Comparison of ENCODE assay signal across 12 cellular contexts in the genomic region with DNA sequence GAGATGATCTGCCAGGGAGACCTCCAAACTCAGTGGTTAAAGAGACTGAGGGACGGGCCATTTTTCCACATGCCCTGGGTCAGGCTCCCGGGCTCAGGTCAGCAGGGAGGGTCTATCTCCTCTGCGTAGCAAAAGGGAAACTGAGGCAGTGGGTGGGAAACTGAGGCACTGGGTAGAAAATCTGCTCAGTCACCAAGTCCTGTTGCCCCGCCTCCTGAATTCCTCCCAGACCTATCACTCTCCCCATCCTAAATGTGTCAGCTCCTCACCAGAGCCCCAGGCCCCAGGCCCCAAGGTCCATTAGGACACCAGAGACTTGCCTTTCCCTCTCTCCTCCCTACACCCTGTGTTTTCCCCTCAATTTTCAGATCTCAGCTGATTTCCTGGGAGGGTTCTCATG. TPM values are rescaled to one million over a fixed set of nuclear protein-coding genes. Genes with fewer than 3 reads are reported as not detected.
DNase-seq lines count a peak whose midpoint lies in the region; ATAC-seq, FAIRE-seq and TF ChIP-seq lines count a peak whose summit lies in the region.
"Had no signal": no experiment of that assay in that cellular context is flagged by ENCODE, and none has a peak within 500 bp of the region (broad histone marks: within the 10 kb centered on the region; RNA-seq: fewer than 3 reads in every experiment).

No MANE protein-coding gene starts in this region.

- BruUV-seq in HepG2 (replicated peaks; lab: Mats Ljungman, UMichigan), result no TSS peak

- CTCF ChIA-PET in activated naive CD4-positive, alpha-beta T cell treated with anti-CD3 and anti-CD28 coated beads, Interleukin-2, amount 10 ng/mL, durations not matched to agents 7 days and 5 days (lab: Charles Lee), result no interaction called here
- CTCF ChIA-PET in activated CD4-positive, alpha-beta memory T cell treated with anti-CD3 and anti-CD28 coated beads, Interleukin-2, amount 10 ng/mL, durations not matched to agents 7 days and 5 days (lab: Charles Lee), result no interaction called here
- CTCF ChIA-PET in HepG2 (lab: Yijun Ruan, JAX; ENCODE audit: low intra/inter-chr PET ratio, low total read pairs), result no interaction called here

- H3K27me3 ChIP-seq in HepG2 (ENCODE audit: control insufficient read depth in 1 of 2, insufficient read depth in 2 of 2, low read length in 2 of 2), result no peaks in the 10 kb centered on the region
- no peaks in the 10 kb centered on the region for H3K27me3 ChIP-seq in ascending aorta

- H3K36me3 ChIP-seq in HepG2 (replicated peaks in 1 of 2; ENCODE audit: control insufficient read depth in 1 of 2, insufficient read depth in 2 of 2, low read length in 2 of 2), result peaks cover 14 to 25% of the 10 kb centered on the region in 2 experiments; a peak in 4 of 5 replicates
- peaks cover 10 to 12% of the 10 kb centered on the region in 2 donors for H3K36me3 ChIP-seq in ascending aorta

- no peak overlapping the region for H2AFZ ChIP-seq in HepG2 (ENCODE audit: low read length)

- 100% methylated on average over 2 of the region's 4 CpGs for whole genome bisulfite sequencing in HepG2 (ENCODE audit: low lambda C conversion rate)

- no peaks in the 10 kb centered on the region for H3K9me3 Mint-ChIP-seq in activated naive CD4-positive, alpha-beta T cell treated with anti-CD3 and anti-CD28 coated beads, Interleukin-2, amount 10 ng/mL, durations not matched to agents 7 days and 5 days
- no peaks in the 10 kb centered on the region for H3K9me3 Mint-ChIP-seq in activated CD4-positive, alpha-beta memory T cell treated with anti-CD3 and anti-CD28 coated beads, Interleukin-2, amount 10 ng/mL, durations not matched to agents 7 days and 5 days
- H3K9me3 Mint-ChIP-seq in type B pancreatic cell, result no peaks in the 10 kb centered on the region
- H3K9me3 Mint-ChIP-seq: stimulated activated memory B cell treated with anti-CD40 and anti-IgM and Interleukin-4, amounts not matched to agents 10 μg/mL and 1 μg/mL and 100 μg/mL, for 72 hours had no signal

- H3K27ac Mint-ChIP-seq in activated naive CD4-positive, alpha-beta T cell treated with anti-CD3 and anti-CD28 coated beads, Interleukin-2, amount 10 ng/mL, durations not matched to agents 7 days and 5 days, result no peak overlapping the region
- peak overlapping the region; percentile 76 for H3K27ac Mint-ChIP-seq in activated CD4-positive, alpha-beta memory T cell treated with anti-CD3 and anti-CD28 coated beads, Interleukin-2, amount 10 ng/mL, durations not matched to agents 7 days and 5 days
- no peak overlapping the region for H3K27ac Mint-ChIP-seq in type B pancreatic cell
- H3K27ac Mint-ChIP-seq: stimulated activated memory B cell treated with anti-CD40 and anti-IgM and Interleukin-4, amounts not matched to agents 10 μg/mL and 1 μg/mL and 100 μg/mL, for 72 hours had no signal

- H3K36me3 Mint-ChIP-seq in activated naive CD4-positive, alpha-beta T cell treated with anti-CD3 and anti-CD28 coated beads, Interleukin-2, amount 10 ng/mL, durations not matched to agents 7 days and 5 days, result peaks cover 12% of the 10 kb centered on the region
- H3K36me3 Mint-ChIP-seq in activated CD4-positive, alpha-beta memory T cell treated with anti-CD3 and anti-CD28 coated beads, Interleukin-2, amount 10 ng/mL, durations not matched to agents 7 days and 5 days (ENCODE audit: low read depth), result peaks cover 21% of the 10 kb centered on the region
- no peaks in the 10 kb centered on the region for H3K36me3 Mint-ChIP-seq in type B pancreatic cell

- ATAC-seq in HepG2, result no peak
- ATAC-seq in HG03095 (IDR thresholded peaks at IDR 0.05; ENCODE audit: unreplicated experiment), result no peak
- ATAC-seq in GM21717 (IDR thresholded peaks at IDR 0.05; ENCODE audit: unreplicated experiment), result no peak
- ATAC-seq: stimulated activated memory B cell treated with anti-CD40 and anti-IgM and Interleukin-4, amounts not matched to agents 10 μg/mL and 1 μg/mL and 100 μg/mL, for 72 hours had no signal

- H3K27me3 Mint-ChIP-seq in activated naive CD4-positive, alpha-beta T cell treated with anti-CD3 and anti-CD28 coated beads, Interleukin-2, amount 10 ng/mL, durations not matched to agents 7 days and 5 days, result no peaks in the 10 kb centered on the region
- no peaks in the 10 kb centered on the region for H3K27me3 Mint-ChIP-seq in activated CD4-positive, alpha-beta memory T cell treated with anti-CD3 and anti-CD28 coated beads, Interleukin-2, amount 10 ng/mL, durations not matched to agents 7 days and 5 days
- peaks cover 3% of the 10 kb centered on the region for H3K27me3 Mint-ChIP-seq in type B pancreatic cell
- H3K27me3 Mint-ChIP-seq: stimulated activated memory B cell treated with anti-CD40 and anti-IgM and Interleukin-4, amounts not matched to agents 10 μg/mL and 1 μg/mL and 100 μg/mL, for 72 hours had no signal

- H3K79me2 ChIP-seq in HepG2 (ENCODE audit: insufficient read depth, low read length), result peaks cover 17% of the 10 kb centered on the region

- POLR2A ChIA-PET in activated CD4-positive, alpha-beta memory T cell treated with anti-CD3 and anti-CD28 coated beads, Interleukin-2, amount 10 ng/mL, durations not matched to agents 7 days and 5 days (lab: Charles Lee), result interaction anchor here (0.7 to 3.9 kb wide), 4 partner anchors 13 to 301 kb away, joined by 3 to 18 read pairs (median 4); a partner anchor contains a TSS
- POLR2A ChIA-PET in HepG2 (lab: Yijun Ruan, JAX), result interaction anchor here (5.8 kb wide), 1 partner anchor 14 kb away, joined by 39 read pairs; a partner anchor contains a TSS

- TF ChIP-seq EP300 in HepG2 (IDR thresholded peaks at IDR 0.05; ENCODE audit: low read depth in 2 of 2, low read length in 2 of 2), result no peak
- no peak for TF ChIP-seq EP300 in HepG2 (CRISPR knock-in tag; IDR thresholded peaks at IDR 0.05; ENCODE audit: borderline replicate concordance)

- TF ChIP-seq RAD21 in HepG2 (CRISPR knock-in tag; IDR thresholded peaks at IDR 0.05), result no peak

- no peak for FAIRE-seq in HepG2 (lab: Jason Lieb, UNC)

- no peak overlapping the region for H3K4me3 Mint-ChIP-seq in activated naive CD4-positive, alpha-beta T cell treated with anti-CD3 and anti-CD28 coated beads, Interleukin-2, amount 10 ng/mL, durations not matched to agents 7 days and 5 days
- no peak overlapping the region for H3K4me3 Mint-ChIP-seq in activated CD4-positive, alpha-beta memory T cell treated with anti-CD3 and anti-CD28 coated beads, Interleukin-2, amount 10 ng/mL, durations not matched to agents 7 days and 5 days
- no peak overlapping the region for H3K4me3 Mint-ChIP-seq in type B pancreatic cell
- H3K4me3 Mint-ChIP-seq: stimulated activated memory B cell treated with anti-CD40 and anti-IgM and Interleukin-4, amounts not matched to agents 10 μg/mL and 1 μg/mL and 100 μg/mL, for 72 hours had no signal

- no peak overlapping the region for H3K4me3 ChIP-seq in HepG2 (replicated peaks in 1 of 3; ENCODE audit: insufficient read depth in 1 of 3, low read depth in 2 of 3, low read length in 3 of 3)
- H3K4me3 ChIP-seq in ascending aorta, result no peak overlapping the region

- H3K9me3 ChIP-seq in HepG2 (ENCODE audit: low read length), result no peaks in the 10 kb centered on the region
- no peaks in the 10 kb centered on the region for H3K9me3 ChIP-seq in ascending aorta

- in situ Hi-C loops in HepG2 (cut with HindIII; ENCODE audit: extremely low pct_ligation_motif_present, low pct_unique_long_range_greater_than_20kb), result loop anchor here (5.0 kb wide), 1 partner anchor 43 kb away; no protein-coding TSS in a partner anchor

- H3K4me1 ChIP-seq in HepG2 (ENCODE audit: insufficient read depth, low read length) (peaks cover 39% of the 10 kb centered on the region), ascending aorta (peaks cover 4 to 11% of the 10 kb centered on the region in 2 donors)

- no peaks in the 10 kb centered on the region for H4K20me1 ChIP-seq in HepG2 (ENCODE audit: insufficient read depth, low read length)

- DNase-seq in activated naive CD4-positive, alpha-beta T cell treated with anti-CD3 and anti-CD28 coated beads, Interleukin-2, amount 10 ng/mL, durations not matched to agents 7 days and 5 days, result peak; percentile 14
- DNase-seq in activated naive CD4-positive, alpha-beta T cell (lab: John Stamatoyannopoulos, UW), result no peak
- no peak for DNase-seq in activated CD4-positive, alpha-beta memory T cell treated with anti-CD3 and anti-CD28 coated beads, Interleukin-2, amount 10 ng/mL, durations not matched to agents 7 days and 5 days
- no peak for DNase-seq in HepG2 (ENCODE audit: low spot score)
- DNase-seq in type B pancreatic cell (ENCODE audit: extremely low spot score, unreplicated experiment), result peak; percentile 44
- DNase-seq in ascending aorta (ENCODE audit: low spot score in 2 of 2), result no peak
- DNase-seq: GDM1, NCI-H2171, SHP77 treated with DMSO at 0.1 percent for 48 hours had no signal

- no peak for TF ChIP-seq POLR2A in HepG2 (IDR thresholded peaks at IDR 0.05; ENCODE audit: insufficient read depth in 1 of 2, low read depth in 2 of 2, low read length in 2 of 2)

- TF ChIP-seq CTCF in HepG2 (CRISPR knock-in tag; IDR thresholded peaks at IDR 0.05) (no peak), type B pancreatic cell (conservative IDR thresholded peaks at IDR 0.05) (no peak), ascending aorta (IDR thresholded peaks at IDR 0.05) (no peak)

- H3K27ac ChIP-seq in HepG2 (ENCODE audit: extremely low read length, insufficient read depth, low read length), result peak overlapping the region; percentile 20
- H3K27ac ChIP-seq in ascending aorta, result no peak overlapping the region

- no peak overlapping the region for H3K9ac ChIP-seq in HepG2 (ENCODE audit: insufficient read depth, low read depth, low read length)

- H3K4me2 ChIP-seq in HepG2 (ENCODE audit: low read depth, low read length), result peak overlapping the region; percentile 98; the same call in 1 of the 2 replicates

- intact Hi-C loops in HepG2 (cut with micrococcal nuclease; ENCODE audit: unreplicated experiment) (no loop called here), ascending aorta (cut with DNase I) (loop anchor here (5.0 kb wide), 1 partner anchor 678 kb away; a partner anchor contains a TSS)

- H3K4me1 Mint-ChIP-seq in activated naive CD4-positive, alpha-beta T cell treated with anti-CD3 and anti-CD28 coated beads, Interleukin-2, amount 10 ng/mL, durations not matched to agents 7 days and 5 days, result peaks cover 41% of the 10 kb centered on the region
- H3K4me1 Mint-ChIP-seq in activated CD4-positive, alpha-beta memory T cell treated with anti-CD3 and anti-CD28 coated beads, Interleukin-2, amount 10 ng/mL, durations not matched to agents 7 days and 5 days, result peaks cover 39% of the 10 kb centered on the region
- peaks cover 13% of the 10 kb centered on the region for H3K4me1 Mint-ChIP-seq in type B pancreatic cell (ENCODE audit: unreplicated experiment)

RNA-seq across cellular contexts. Expression of a gene that starts 2.4 kb away (rescaled TPM):
- total RNA-seq in activated CD4-positive, alpha-beta memory T cell treated with anti-CD3 and anti-CD28 coated beads, Interleukin-2, amount 10 ng/mL, durations not matched to agents 7 days and 5 days, result 10 to 100 TPM; 37.7 to 40.4 TPM
- total RNA-seq in HepG2 (2016; rRNA removed; fragmentation: Illumina TruSeq; extraction: Trizol), result 44.4 and 99.9 TPM in 2 replicates
- 33.7 and 41.4 TPM in 2 replicates for total RNA-seq in HepG2 (2016; cell fraction: cytosol; rRNA removed; fragmentation: Illumina TruSeq; extraction: Trizol; ENCODE audit: low read depth)
- 38.7 and 105 TPM in 2 replicates for total RNA-seq in HepG2 (2016; cell fraction: insoluble cytoplasmic fraction; rRNA removed; fragmentation: Illumina TruSeq; extraction: Trizol)
- 46.2 and 54.2 TPM in 2 replicates for total RNA-seq in HepG2 (2016; cell fraction: membrane; rRNA removed; fragmentation: Illumina TruSeq; extraction: Trizol)
- 71.9 and 97.9 TPM in 2 replicates for total RNA-seq in HepG2 (2016; cell fraction: nucleus; rRNA removed; fragmentation: Illumina TruSeq; extraction: Trizol)
- polyA plus RNA-seq in HepG2 (2011; rRNA removed), result 79.9 and 83.1 TPM in 2 replicates
- polyA plus RNA-seq in HepG2 (2011; cell fraction: cytosol; rRNA removed), result 83.1 and 180 TPM in 2 replicates
- 74.5 and 85.3 TPM in 2 replicates for polyA plus RNA-seq in HepG2 (2011; cell fraction: nucleus; rRNA removed)
- 39.6 and 41.4 TPM in 2 replicates for polyA plus RNA-seq in HepG2 (2012)
- polyA plus RNA-seq in HepG2 (2016; cell fraction: cytosol; fragmentation: Illumina TruSeq; extraction: Trizol; ENCODE audit: low read depth), result 44.2 and 49.5 TPM in 2 replicates
- 44.8 and 52.3 TPM in 2 replicates for polyA plus RNA-seq in HepG2 (2016; cell fraction: insoluble cytoplasmic fraction; fragmentation: Illumina TruSeq; extraction: Trizol; ENCODE audit: low read depth)
- polyA plus RNA-seq in HepG2 (2016; cell fraction: membrane; fragmentation: Illumina TruSeq; extraction: Trizol; ENCODE audit: low read depth), result 41.2 and 46.0 TPM in 2 replicates
- 165 and 175 TPM in 2 replicates for polyA plus RNA-seq in HepG2 (2016; cell fraction: nucleus; fragmentation: Illumina TruSeq; extraction: Trizol; ENCODE audit: insufficient read depth, low read depth)
- polyA minus RNA-seq in HepG2 (2011; rRNA and poly(A)+ RNA removed; ENCODE audit: low replicate concordance), result 58.2 and 70.2 TPM in 2 replicates
- polyA minus RNA-seq in HepG2 (2011; cell fraction: cytosol; rRNA and poly(A)+ RNA removed), result 23.7 and 37.5 TPM in 2 replicates
- 8.4 and 8.7 TPM in 2 replicates for polyA minus RNA-seq in HepG2 (2011; cell fraction: nucleus; rRNA and poly(A)+ RNA removed)
- 22.7 and 52.3 TPM in 2 replicates for total RNA-seq in type B pancreatic cell (ENCODE audit: low replicate concordance)
- 263 TPM for total RNA-seq in ascending aorta

RNA-seq across cellular contexts. Expression of a gene that starts 15.4 kb away (rescaled TPM):
- 10 to 100 TPM; 67.1 to 67.3 TPM for total RNA-seq in activated CD4-positive, alpha-beta memory T cell treated with anti-CD3 and anti-CD28 coated beads, Interleukin-2, amount 10 ng/mL, durations not matched to agents 7 days and 5 days
- total RNA-seq in HepG2 (2016; rRNA removed; fragmentation: Illumina TruSeq; extraction: Trizol) (57.2 and 64.5 TPM in 2 replicates), type B pancreatic cell (ENCODE audit: low replicate concordance) (46.8 and 52.5 TPM in 2 replicates), ascending aorta (11.8 TPM)
- 20.0 and 25.8 TPM in 2 replicates for total RNA-seq in HepG2 (2016; cell fraction: cytosol; rRNA removed; fragmentation: Illumina TruSeq; extraction: Trizol; ENCODE audit: low read depth)
- total RNA-seq in HepG2 (2016; cell fraction: insoluble cytoplasmic fraction; rRNA removed; fragmentation: Illumina TruSeq; extraction: Trizol), result 65.5 and 75.0 TPM in 2 replicates
- 24.2 and 27.6 TPM in 2 replicates for total RNA-seq in HepG2 (2016; cell fraction: membrane; rRNA removed; fragmentation: Illumina TruSeq; extraction: Trizol)
- 26.5 and 38.1 TPM in 2 replicates for total RNA-seq in HepG2 (2016; cell fraction: nucleus; rRNA removed; fragmentation: Illumina TruSeq; extraction: Trizol)
- polyA plus RNA-seq in HepG2 (2011; rRNA removed), result 71.5 and 75.3 TPM in 2 replicates
- polyA plus RNA-seq in HepG2 (2011; cell fraction: cytosol; rRNA removed), result 56.6 and 79.4 TPM in 2 replicates
- polyA plus RNA-seq in HepG2 (2011; cell fraction: nucleus; rRNA removed), result 36.6 and 51.3 TPM in 2 replicates
- polyA plus RNA-seq in HepG2 (2012), result 50.0 and 50.9 TPM in 2 replicates
- polyA plus RNA-seq in HepG2 (2016; cell fraction: cytosol; fragmentation: Illumina TruSeq; extraction: Trizol; ENCODE audit: low read depth), result 29.4 and 33.3 TPM in 2 replicates
- 101 and 102 TPM in 2 replicates for polyA plus RNA-seq in HepG2 (2016; cell fraction: insoluble cytoplasmic fraction; fragmentation: Illumina TruSeq; extraction: Trizol; ENCODE audit: low read depth)
- polyA plus RNA-seq in HepG2 (2016; cell fraction: membrane; fragmentation: Illumina TruSeq; extraction: Trizol; ENCODE audit: low read depth), result 32.9 and 35.8 TPM in 2 replicates
- 67.5 and 70.8 TPM in 2 replicates for polyA plus RNA-seq in HepG2 (2016; cell fraction: nucleus; fragmentation: Illumina TruSeq; extraction: Trizol; ENCODE audit: insufficient read depth, low read depth)
- 160 and 193 TPM in 2 replicates for polyA minus RNA-seq in HepG2 (2011; rRNA and poly(A)+ RNA removed; ENCODE audit: low replicate concordance)
- polyA minus RNA-seq in HepG2 (2011; cell fraction: cytosol; rRNA and poly(A)+ RNA removed), result 44.6 and 56.9 TPM in 2 replicates
- 21.2 and 22.9 TPM in 2 replicates for polyA minus RNA-seq in HepG2 (2011; cell fraction: nucleus; rRNA and poly(A)+ RNA removed)

RNA-seq across cellular contexts. Expression of a gene that starts 15.5 kb away (rescaled TPM):
- 1,000 to 10,000 TPM; 1,605 to 1,659 TPM for total RNA-seq in activated CD4-positive, alpha-beta memory T cell treated with anti-CD3 and anti-CD28 coated beads, Interleukin-2, amount 10 ng/mL, durations not matched to agents 7 days and 5 days
- total RNA-seq in HepG2 (2016; rRNA removed; fragmentation: Illumina TruSeq; extraction: Trizol), result 281 and 319 TPM in 2 replicates
- total RNA-seq in HepG2 (2016; cell fraction: cytosol; rRNA removed; fragmentation: Illumina TruSeq; extraction: Trizol; ENCODE audit: low read depth), result 424 and 447 TPM in 2 replicates
- 291 and 334 TPM in 2 replicates for total RNA-seq in HepG2 (2016; cell fraction: insoluble cytoplasmic fraction; rRNA removed; fragmentation: Illumina TruSeq; extraction: Trizol)
- 667 and 807 TPM in 2 replicates for total RNA-seq in HepG2 (2016; cell fraction: membrane; rRNA removed; fragmentation: Illumina TruSeq; extraction: Trizol)
- total RNA-seq in HepG2 (2016; cell fraction: nucleus; rRNA removed; fragmentation: Illumina TruSeq; extraction: Trizol), result 139 and 147 TPM in 2 replicates
- polyA plus RNA-seq in HepG2 (2011; rRNA removed), result 521 and 545 TPM in 2 replicates
- polyA plus RNA-seq in HepG2 (2011; cell fraction: cytosol; rRNA removed), result 604 and 791 TPM in 2 replicates
- polyA plus RNA-seq in HepG2 (2011; cell fraction: nucleus; rRNA removed), result 232 and 285 TPM in 2 replicates
- polyA plus RNA-seq in HepG2 (2012), result 1,428 and 2,679 TPM in 2 replicates
- polyA plus RNA-seq in HepG2 (2016; cell fraction: cytosol; fragmentation: Illumina TruSeq; extraction: Trizol; ENCODE audit: low read depth), result 858 and 886 TPM in 2 replicates
- 429 and 441 TPM in 2 replicates for polyA plus RNA-seq in HepG2 (2016; cell fraction: insoluble cytoplasmic fraction; fragmentation: Illumina TruSeq; extraction: Trizol; ENCODE audit: low read depth)
- polyA plus RNA-seq in HepG2 (2016; cell fraction: membrane; fragmentation: Illumina TruSeq; extraction: Trizol; ENCODE audit: low read depth), result 1,075 and 1,148 TPM in 2 replicates
- polyA plus RNA-seq in HepG2 (2016; cell fraction: nucleus; fragmentation: Illumina TruSeq; extraction: Trizol; ENCODE audit: insufficient read depth, low read depth), result 346 and 368 TPM in 2 replicates
- 312 and 362 TPM in 2 replicates for polyA minus RNA-seq in HepG2 (2011; rRNA and poly(A)+ RNA removed; ENCODE audit: low replicate concordance)
- polyA minus RNA-seq in HepG2 (2011; cell fraction: cytosol; rRNA and poly(A)+ RNA removed), result 181 and 188 TPM in 2 replicates
- polyA minus RNA-seq in HepG2 (2011; cell fraction: nucleus; rRNA and poly(A)+ RNA removed), result 59.9 and 62.0 TPM in 2 replicates
- total RNA-seq in type B pancreatic cell (ENCODE audit: low replicate concordance), result 1,715 and 2,131 TPM in 2 replicates
- total RNA-seq in ascending aorta, result 393 TPM

RNA-seq across cellular contexts. Expression of a gene that starts 37.3 kb away (rescaled TPM):
- total RNA-seq in activated CD4-positive, alpha-beta memory T cell treated with anti-CD3 and anti-CD28 coated beads, Interleukin-2, amount 10 ng/mL, durations not matched to agents 7 days and 5 days, result 1 to 10 TPM; 7.4 to 8.7 TPM
- total RNA-seq in HepG2 (2016; rRNA removed; fragmentation: Illumina TruSeq; extraction: Trizol) (0.15 and 0.18 TPM in 2 replicates), type B pancreatic cell (ENCODE audit: low replicate concordance) (1.6 and 3.1 TPM in 2 replicates), ascending aorta (47.4 TPM)
- not detected in 2 replicates for total RNA-seq in HepG2 (2016; cell fraction: cytosol; rRNA removed; fragmentation: Illumina TruSeq; extraction: Trizol; ENCODE audit: low read depth)
- total RNA-seq in HepG2 (2016; cell fraction: insoluble cytoplasmic fraction; rRNA removed; fragmentation: Illumina TruSeq; extraction: Trizol), result 0.06 and 0.35 TPM in 2 replicates
- 0.07 and 0.28 TPM in 2 replicates for total RNA-seq in HepG2 (2016; cell fraction: membrane; rRNA removed; fragmentation: Illumina TruSeq; extraction: Trizol)
- 0.12 and 0.22 TPM in 2 replicates for total RNA-seq in HepG2 (2016; cell fraction: nucleus; rRNA removed; fragmentation: Illumina TruSeq; extraction: Trizol)
- polyA plus RNA-seq in HepG2 (2011; rRNA removed), result 0.20 and 0.73 TPM in 2 replicates
- 0.32 and 0.46 TPM in 2 replicates for polyA plus RNA-seq in HepG2 (2011; cell fraction: cytosol; rRNA removed)
- 1.5 and 1.8 TPM in 2 replicates for polyA plus RNA-seq in HepG2 (2011; cell fraction: nucleus; rRNA removed)
- 0.27 and 0.32 TPM in 2 replicates for polyA plus RNA-seq in HepG2 (2012)
- polyA plus RNA-seq in HepG2 (2016; cell fraction: cytosol; fragmentation: Illumina TruSeq; extraction: Trizol; ENCODE audit: low read depth), result not detected in 2 replicates
- polyA plus RNA-seq in HepG2 (2016; cell fraction: insoluble cytoplasmic fraction; fragmentation: Illumina TruSeq; extraction: Trizol; ENCODE audit: low read depth), result 0.22 TPM in 1 of 2 replicates, not detected in the other
- 0.12 TPM in 1 of 2 replicates, not detected in the other for polyA plus RNA-seq in HepG2 (2016; cell fraction: membrane; fragmentation: Illumina TruSeq; extraction: Trizol; ENCODE audit: low read depth)
- 0.45 and 0.62 TPM in 2 replicates for polyA plus RNA-seq in HepG2 (2016; cell fraction: nucleus; fragmentation: Illumina TruSeq; extraction: Trizol; ENCODE audit: insufficient read depth, low read depth)
- 0.32 TPM in 1 of 2 replicates, not detected in the other for polyA minus RNA-seq in HepG2 (2011; rRNA and poly(A)+ RNA removed; ENCODE audit: low replicate concordance)
- polyA minus RNA-seq in HepG2 (2011; cell fraction: cytosol; rRNA and poly(A)+ RNA removed), result not detected in 2 replicates
- polyA minus RNA-seq in HepG2 (2011; cell fraction: nucleus; rRNA and poly(A)+ RNA removed), result 0.77 and 1.5 TPM in 2 replicates

RNA-seq across cellular contexts. Expression of a gene that starts 58.2 kb away (rescaled TPM):
- total RNA-seq in activated CD4-positive, alpha-beta memory T cell treated with anti-CD3 and anti-CD28 coated beads, Interleukin-2, amount 10 ng/mL, durations not matched to agents 7 days and 5 days, result 1 to 10 TPM; 1.2 to 1.4 TPM
- 0.20 and 0.80 TPM in 2 replicates for total RNA-seq in HepG2 (2016; rRNA removed; fragmentation: Illumina TruSeq; extraction: Trizol)
- total RNA-seq in HepG2 (2016; cell fraction: cytosol; rRNA removed; fragmentation: Illumina TruSeq; extraction: Trizol; ENCODE audit: low read depth), result 0.10 and 0.35 TPM in 2 replicates
- total RNA-seq in HepG2 (2016; cell fraction: insoluble cytoplasmic fraction; rRNA removed; fragmentation: Illumina TruSeq; extraction: Trizol), result 0.27 and 0.80 TPM in 2 replicates
- total RNA-seq in HepG2 (2016; cell fraction: membrane; rRNA removed; fragmentation: Illumina TruSeq; extraction: Trizol), result 0.48 and 0.71 TPM in 2 replicates
- total RNA-seq in HepG2 (2016; cell fraction: nucleus; rRNA removed; fragmentation: Illumina TruSeq; extraction: Trizol), result 0.78 and 1.6 TPM in 2 replicates
- polyA plus RNA-seq in HepG2 (2011; rRNA removed), result 21.7 and 39.9 TPM in 2 replicates
- 24.1 and 25.1 TPM in 2 replicates for polyA plus RNA-seq in HepG2 (2011; cell fraction: cytosol; rRNA removed)
- 62.7 and 74.1 TPM in 2 replicates for polyA plus RNA-seq in HepG2 (2011; cell fraction: nucleus; rRNA removed)
- 15.1 and 16.8 TPM in 2 replicates for polyA plus RNA-seq in HepG2 (2012)
- polyA plus RNA-seq in HepG2 (2016; cell fraction: cytosol; fragmentation: Illumina TruSeq; extraction: Trizol; ENCODE audit: low read depth), result 0.22 and 0.23 TPM in 2 replicates
- 0.29 and 0.58 TPM in 2 replicates for polyA plus RNA-seq in HepG2 (2016; cell fraction: insoluble cytoplasmic fraction; fragmentation: Illumina TruSeq; extraction: Trizol; ENCODE audit: low read depth)
- polyA plus RNA-seq in HepG2 (2016; cell fraction: membrane; fragmentation: Illumina TruSeq; extraction: Trizol; ENCODE audit: low read depth), result 0.19 TPM in 2 replicates
- 2.5 and 3.1 TPM in 2 replicates for polyA plus RNA-seq in HepG2 (2016; cell fraction: nucleus; fragmentation: Illumina TruSeq; extraction: Trizol; ENCODE audit: insufficient read depth, low read depth)
- polyA minus RNA-seq in HepG2 (2011; rRNA and poly(A)+ RNA removed; ENCODE audit: low replicate concordance), result 0.14 and 19.3 TPM in 2 replicates
- 14.2 and 17.5 TPM in 2 replicates for polyA minus RNA-seq in HepG2 (2011; cell fraction: cytosol; rRNA and poly(A)+ RNA removed)
- polyA minus RNA-seq in HepG2 (2011; cell fraction: nucleus; rRNA and poly(A)+ RNA removed), result 14.4 and 18.8 TPM in 2 replicates
- 4.2 and 4.7 TPM in 2 replicates for total RNA-seq in type B pancreatic cell (ENCODE audit: low replicate concordance)
- total RNA-seq in ascending aorta, result 161 TPM

Comparison
In these comparisons a context has a peak if more than half of its experiments do, and no peak if none do; other contexts are left out.
1. DNase-seq: peak in activated naive CD4-positive, alpha-beta T cell treated with anti-CD3 and anti-CD28 coated beads, Interleukin-2, amount 10 ng/mL, durations not matched to agents 7 days and 5 days (single experiment) and type B pancreatic cell (single experiment); none in activated naive CD4-positive, alpha-beta T cell (0 of 4), activated CD4-positive, alpha-beta memory T cell treated with anti-CD3 and anti-CD28 coated beads, Interleukin-2, amount 10 ng/mL, durations not matched to agents 7 days and 5 days (single experiment), HepG2 (single experiment) and ascending aorta (0 of 2).